1 cellular context compared by ENCODE assay signal in genomic region chr3:53166781-53167291, GRCh38.
TF ChIP-seq lines count a peak whose summit lies in the region.

No MANE protein-coding gene starts in this region.

TF ChIP-seq in GM23338, 12 proteins besides CTCF, POLR2A, EP300 and RAD21 (continued from another document):
- TF ChIP-seq ZNF462 (CRISPR knock-in tag; IDR thresholded peaks at IDR 0.05) = no peak
- TF ChIP-seq NANOG (IDR thresholded peaks at IDR 0.05; ENCODE audit: borderline replicate concordance) = no peak
- TF ChIP-seq REST (IDR thresholded peaks at IDR 0.05; ENCODE audit: unreplicated experiment) = no peak
- TF ChIP-seq POLR2AphosphoS5 (IDR thresholded peaks at IDR 0.05; ENCODE audit: low read depth) = no peak
- TF ChIP-seq EZH2 (IDR thresholded peaks at IDR 0.05; ENCODE audit: low read depth, unreplicated experiment) = no peak
- no peak for TF ChIP-seq ZNF331 (CRISPR knock-in tag; IDR thresholded peaks at IDR 0.05; ENCODE audit: low read depth)
- no peak for TF ChIP-seq CREB1 (CRISPR knock-in tag; IDR thresholded peaks at IDR 0.05; ENCODE audit: low read depth)
- TF ChIP-seq JUNB (IDR thresholded peaks at IDR 0.05; ENCODE audit: unreplicated experiment) = no peak
